1 cellular context compared by ENCODE assay signal in the genomic region with DNA sequence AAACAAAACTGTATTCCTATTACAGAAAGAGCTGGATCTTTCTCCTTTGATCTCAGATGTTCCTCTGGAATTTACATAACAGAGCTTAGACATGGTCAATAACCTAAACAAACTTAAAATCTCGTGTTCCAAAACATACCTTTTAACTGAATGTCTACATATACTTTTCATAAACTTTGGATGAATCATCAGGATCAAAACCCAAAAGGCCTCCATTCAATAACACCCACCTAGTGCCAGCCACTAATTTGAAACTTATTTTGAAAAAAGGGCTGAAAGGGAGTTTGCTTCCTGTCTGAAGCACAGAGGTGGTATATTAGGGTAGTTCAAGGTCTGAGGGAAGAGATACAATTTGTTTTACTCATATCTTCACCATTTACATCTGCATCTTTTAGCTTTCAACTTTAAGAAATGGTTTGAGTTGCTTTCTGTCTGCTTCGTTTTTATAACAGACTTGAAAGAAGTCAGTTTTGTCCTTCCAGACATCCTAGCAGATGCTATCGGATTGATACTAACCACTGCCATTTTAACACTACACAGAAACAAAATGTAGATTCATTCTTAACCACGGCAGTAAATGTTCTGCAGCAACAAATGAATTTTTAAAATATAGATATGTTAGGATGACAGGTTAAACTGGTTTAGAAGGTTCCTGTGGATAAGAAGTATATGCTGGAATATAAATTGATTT.
TF ChIP-seq lines count a peak whose summit lies in the region.

No MANE protein-coding gene starts in this region.

TF ChIP-seq in HCT116, 20 proteins besides CTCF, POLR2A, EP300 and RAD21 (continued from another document):
- TF ChIP-seq, protein P1, sequence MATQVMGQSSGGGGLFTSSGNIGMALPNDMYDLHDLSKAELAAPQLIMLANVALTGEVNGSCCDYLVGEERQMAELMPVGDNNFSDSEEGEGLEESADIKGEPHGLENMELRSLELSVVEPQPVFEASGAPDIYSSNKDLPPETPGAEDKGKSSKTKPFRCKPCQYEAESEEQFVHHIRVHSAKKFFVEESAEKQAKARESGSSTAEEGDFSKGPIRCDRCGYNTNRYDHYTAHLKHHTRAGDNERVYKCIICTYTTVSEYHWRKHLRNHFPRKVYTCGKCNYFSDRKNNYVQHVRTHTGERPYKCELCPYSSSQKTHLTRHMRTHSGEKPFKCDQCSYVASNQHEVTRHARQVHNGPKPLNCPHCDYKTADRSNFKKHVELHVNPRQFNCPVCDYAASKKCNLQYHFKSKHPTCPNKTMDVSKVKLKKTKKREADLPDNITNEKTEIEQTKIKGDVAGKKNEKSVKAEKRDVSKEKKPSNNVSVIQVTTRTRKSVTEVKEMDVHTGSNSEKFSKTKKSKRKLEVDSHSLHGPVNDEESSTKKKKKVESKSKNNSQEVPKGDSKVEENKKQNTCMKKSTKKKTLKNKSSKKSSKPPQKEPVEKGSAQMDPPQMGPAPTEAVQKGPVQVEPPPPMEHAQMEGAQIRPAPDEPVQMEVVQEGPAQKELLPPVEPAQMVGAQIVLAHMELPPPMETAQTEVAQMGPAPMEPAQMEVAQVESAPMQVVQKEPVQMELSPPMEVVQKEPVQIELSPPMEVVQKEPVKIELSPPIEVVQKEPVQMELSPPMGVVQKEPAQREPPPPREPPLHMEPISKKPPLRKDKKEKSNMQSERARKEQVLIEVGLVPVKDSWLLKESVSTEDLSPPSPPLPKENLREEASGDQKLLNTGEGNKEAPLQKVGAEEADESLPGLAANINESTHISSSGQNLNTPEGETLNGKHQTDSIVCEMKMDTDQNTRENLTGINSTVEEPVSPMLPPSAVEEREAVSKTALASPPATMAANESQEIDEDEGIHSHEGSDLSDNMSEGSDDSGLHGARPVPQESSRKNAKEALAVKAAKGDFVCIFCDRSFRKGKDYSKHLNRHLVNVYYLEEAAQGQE (IDR thresholded peaks at IDR 0.05; ENCODE audit: low read depth), result no peak
